In the genomic region with DNA sequence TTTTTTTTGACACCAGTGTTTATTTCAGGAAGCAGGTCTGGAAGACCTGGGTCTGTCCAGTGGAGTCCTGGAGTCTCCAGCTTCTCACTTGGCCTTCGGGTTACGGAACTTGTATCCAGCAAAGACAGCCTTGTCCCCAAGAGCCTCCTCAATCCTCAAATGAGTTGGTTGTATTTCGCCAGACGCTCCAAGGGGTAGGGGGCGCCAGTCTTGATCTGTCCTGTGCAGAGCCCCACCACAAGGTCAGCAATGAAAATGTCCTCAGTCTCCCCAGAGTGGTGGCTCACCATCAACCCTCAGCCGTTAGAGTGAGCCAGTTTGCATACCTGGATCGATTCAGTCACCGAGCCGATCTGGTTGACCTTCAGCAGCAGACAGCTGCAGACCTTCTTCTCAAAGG, we compare ENCODE assay signal across 16 cellular contexts. TPM values are rescaled to one million over a fixed set of nuclear protein-coding genes. Genes with fewer than 3 reads are reported as not detected.
DNase-seq lines count a peak whose midpoint lies in the region; ATAC-seq, FAIRE-seq and TF ChIP-seq lines count a peak whose summit lies in the region.
"Had no signal": no experiment of that assay in that cellular context is flagged by ENCODE, and none has a peak within 500 bp of the region (broad histone marks: within the 10 kb centered on the region; RNA-seq: fewer than 3 reads in every experiment).

No MANE protein-coding gene starts in this region.

- whole genome bisulfite sequencing in prostate gland: 98% methylated on average over 8 of the region's 9 CpGs

- BruUV-seq in PC-3 (replicated peaks; lab: Mats Ljungman, UMichigan): no TSS peak

- H3K4me3 ChIP-seq in PC-3 (ENCODE audit: low read length): no peak overlapping the region
- no peak overlapping the region for H3K4me3 ChIP-seq in prostate gland
- H3K4me3 ChIP-seq: Peyer's patch had no signal

- H3K4me1 Mint-ChIP-seq in activated T-cell treated with anti-CD3 and anti-CD28 coated beads, Interleukin-2, amount 50 U/mL, for 24 hours (ENCODE audit: low read depth): peaks cover 64% of the 10 kb centered on the region
- peaks cover 52% of the 10 kb centered on the region for H3K4me1 Mint-ChIP-seq in activated T-cell treated with anti-CD3 and anti-CD28 coated beads, Interleukin-2, amount 50 U/mL, for 4 hours (ENCODE audit: low read depth)

- POLR2A ChIA-PET in PC-3 (lab: Charles Lee; ENCODE audit: unreplicated experiment): no interaction called here

- no peaks in the 10 kb centered on the region for H3K9me2 ChIP-seq in PC-3 (replicated peaks; ENCODE audit: low read length)

- no peaks in the 10 kb centered on the region for H3F3A ChIP-seq in PC-3 (ENCODE audit: low read length, unreplicated experiment)

- no peak for ATAC-seq in activated T-cell treated with anti-CD3 and anti-CD28 coated beads, Interleukin-2, amount 50 U/mL, for 4 hours
- ATAC-seq in PC-3: no peak

- H3K9me3 ChIP-seq in PC-3 (ENCODE audit: low read length) (no peaks in the 10 kb centered on the region), prostate gland (no peaks in the 10 kb centered on the region)
- H3K9me3 ChIP-seq: Caco-2, Peyer's patch had no signal

- H3K4me2 ChIP-seq in PC-3 (ENCODE audit: low read length): no peak overlapping the region

- intact Hi-C loops in PC-3 (cut with micrococcal nuclease): no loop called here
- intact Hi-C loops in prostate gland (cut with DNase I): no loop called here

- peaks cover 9% of the 10 kb centered on the region for H3K36me3 Mint-ChIP-seq in activated T-cell treated with anti-CD3 and anti-CD28 coated beads, Interleukin-2, amount 50 U/mL, for 24 hours (ENCODE audit: low read depth)
- peaks cover 10% of the 10 kb centered on the region for H3K36me3 Mint-ChIP-seq in activated T-cell treated with anti-CD3 and anti-CD28 coated beads, Interleukin-2, amount 50 U/mL, for 4 hours (ENCODE audit: insufficient read depth)

- H3K79me2 ChIP-seq in PC-3 (ENCODE audit: low read length): peaks cover 53% of the 10 kb centered on the region

- TF ChIP-seq CTCF in PC-3 (conservative IDR thresholded peaks at IDR 0.05; ENCODE audit: low read depth, low read length) (peak; percentile 33), prostate gland (IDR thresholded peaks at IDR 0.05) (no peak)

- no peak for TF ChIP-seq POLR2A in prostate gland (IDR thresholded peaks at IDR 0.05)

- no peaks in the 10 kb centered on the region for H3K9me3 Mint-ChIP-seq in activated T-cell treated with anti-CD3 and anti-CD28 coated beads, Interleukin-2, amount 50 U/mL, for 24 hours
- no peaks in the 10 kb centered on the region for H3K9me3 Mint-ChIP-seq in activated T-cell treated with anti-CD3 and anti-CD28 coated beads, Interleukin-2, amount 50 U/mL, for 4 hours

- no peak overlapping the region for H3K9ac ChIP-seq in PC-3 (ENCODE audit: low read length)

- H3K27me3 ChIP-seq in PC-3 (ENCODE audit: low read length): no peaks in the 10 kb centered on the region
- no peaks in the 10 kb centered on the region for H3K27me3 ChIP-seq in prostate gland (replicated peaks; ENCODE audit: insufficient read depth)
- H3K27me3 ChIP-seq: Peyer's patch had no signal

- peaks cover 12% of the 10 kb centered on the region for H3K4me1 ChIP-seq in PC-3 (ENCODE audit: insufficient read depth, low read length)
- no peaks in the 10 kb centered on the region for H3K4me1 ChIP-seq in prostate gland (replicated peaks)
- H3K4me1 ChIP-seq: Caco-2 had no signal

- H3K27ac ChIP-seq in PC-3 (ENCODE audit: low read length): no peak overlapping the region
- H3K27ac ChIP-seq in prostate gland: no peak overlapping the region
- H3K27ac ChIP-seq: Peyer's patch had no signal

- H4K20me1 ChIP-seq in PC-3 (ENCODE audit: low read length): peaks cover 6% of the 10 kb centered on the region; the same call in 1 of the 2 replicates

- no peak overlapping the region for H2AFZ ChIP-seq in PC-3 (ENCODE audit: low read length)

- H3K4me3 Mint-ChIP-seq in activated T-cell treated with anti-CD3 and anti-CD28 coated beads, Interleukin-2, amount 50 U/mL, for 24 hours: no peak overlapping the region
- H3K4me3 Mint-ChIP-seq in activated T-cell treated with anti-CD3 and anti-CD28 coated beads, Interleukin-2, amount 50 U/mL, for 4 hours: no peak overlapping the region

- H3K27ac Mint-ChIP-seq in activated T-cell treated with anti-CD3 and anti-CD28 coated beads, Interleukin-2, amount 50 U/mL, for 24 hours: peak overlapping the region; percentile 33

- H3K27me3 Mint-ChIP-seq in activated T-cell treated with anti-CD3 and anti-CD28 coated beads, Interleukin-2, amount 50 U/mL, for 24 hours: no peaks in the 10 kb centered on the region
- H3K27me3 Mint-ChIP-seq in activated T-cell treated with anti-CD3 and anti-CD28 coated beads, Interleukin-2, amount 50 U/mL, for 4 hours (ENCODE audit: low read depth): no peaks in the 10 kb centered on the region

- no peak for FAIRE-seq in frontal cortex (lab: Jason Lieb, UNC)
- FAIRE-seq: A204.1, GM12891 had no signal

- CTCF ChIA-PET in PC-3 (lab: Charles Lee): no interaction called here

- H3K36me3 ChIP-seq in PC-3 (ENCODE audit: low read depth, low read length): no peaks in the 10 kb centered on the region
- no peaks in the 10 kb centered on the region for H3K36me3 ChIP-seq in prostate gland

- no peak for DNase-seq in activated T-cell treated with anti-CD3 and anti-CD28 coated beads, Interleukin-2, amount 50 U/mL, for 24 hours
- DNase-seq in activated T-cell treated with anti-CD3 and anti-CD28 coated beads, Interleukin-2, amount 50 U/mL, for 4 hours: no peak
- DNase-seq in PC-3 (no peak), iPS-NIHi11 (ENCODE audit: low spot score) (peak; percentile 38), KG1 (lab: John Stamatoyannopoulos, UW) (no peak), HuH-7 (ENCODE audit: low spot score) (no peak), frontal cortex (ENCODE audit: low spot score in 2 of 2) (no peak), prostate gland (ENCODE audit: low spot score) (no peak)
- DNase-seq: NCI-H1436 treated with DMSO at 0.1 percent for 48 hours, NCI-H2227 treated with DMSO at 0.1 percent for 48 hours, NCI-H524 treated with DMSO at 0.1 percent for 48 hours, Peyer's patch, Right ventricle myocardium superior had no signal

RNA-seq across cellular contexts. Expression of a gene that starts 21.9 kb away (rescaled TPM):
- 10 to 100 TPM; 27.2 to 38.5 (median 37.5) TPM for total RNA-seq in activated T-cell treated with anti-CD3 and anti-CD28 coated beads, Interleukin-2, amount 50 U/mL, for 4 hours
- total RNA-seq in PC-3 (2014; rRNA removed) (11.5 and 18.7 TPM in 2 replicates), frontal cortex (3.3 TPM), prostate gland (10 to 100 TPM; 15.8 to 36.1 TPM)
